ENCODE assay signal across 1 cellular context in genomic region chr14:37146438-37146837, GRCh38. TPM values are rescaled to one million over a fixed set of nuclear protein-coding genes. Genes with fewer than 3 reads are reported as not detected.
"Had no signal": no experiment of that assay in that cellular context is flagged by ENCODE, and none has a peak within 500 bp of the region (broad histone marks: within the 10 kb centered on the region; RNA-seq: fewer than 3 reads in every experiment).

No MANE protein-coding gene starts in this region.

RNA-seq across cellular contexts. Expression of gene SLC25A21, which starts 26.0 kb away (rescaled TPM):
- total RNA-seq: OCI-LY7 had no signal

RNA-seq across cellular contexts. Expression of gene MIPOL1, which starts 51.3 kb away (rescaled TPM):
- total RNA-seq: OCI-LY7 had no signal
